1 cellular context compared by ENCODE assay signal in genomic region chr11:15650105-15650938, GRCh38.
TF ChIP-seq lines count a peak whose summit lies in the region.

No MANE protein-coding gene starts in this region.

TF ChIP-seq in HepG2, 621 proteins besides CTCF, POLR2A, EP300 and RAD21 (continued from another document and continues in another):
- TF ChIP-seq POGK (CRISPR knock-in tag; conservative IDR thresholded peaks at IDR 0.05) = peak; percentile 95
- TF ChIP-seq SMYD3 (CRISPR knock-in tag; IDR thresholded peaks at IDR 0.05) = no peak
- no peak for TF ChIP-seq FOXK2 (IDR thresholded peaks at IDR 0.05)
- no peak for TF ChIP-seq ZNF101 (CRISPR knock-in tag; IDR thresholded peaks at IDR 0.05; ENCODE audit: borderline replicate concordance, low read depth)
- TF ChIP-seq GPN1 (CRISPR knock-in tag; IDR thresholded peaks at IDR 0.05; ENCODE audit: borderline replicate concordance) = no peak
- TF ChIP-seq ZMYM3 (CRISPR knock-in tag; IDR thresholded peaks at IDR 0.05) = peak; percentile 44; the same call in 1 of the 2 replicates
- TF ChIP-seq ATF6 (CRISPR knock-in tag; conservative IDR thresholded peaks at IDR 0.05) = no peak
- TF ChIP-seq KLF6 (CRISPR knock-in tag; IDR thresholded peaks at IDR 0.05) = peak; percentile 32; the same call in 1 of the 2 replicates
- TF ChIP-seq ZNF225 (CRISPR knock-in tag; IDR thresholded peaks at IDR 0.05) = no peak; the same call in 1 of the 2 replicates
- peak; percentile 30; the same call in 1 of the 2 replicates for TF ChIP-seq FOSL2 (CRISPR knock-in tag; IDR thresholded peaks at IDR 0.05)
- no peak for TF ChIP-seq MAFK (conservative IDR thresholded peaks at IDR 0.05 in 1 of 2, IDR thresholded peaks at IDR 0.05 in 1 of 2; ENCODE audit: low read length in 2 of 2)
- no peak for TF ChIP-seq HOXA7 (CRISPR knock-in tag; IDR thresholded peaks at IDR 0.05)
- TF ChIP-seq HNRNPK (IDR thresholded peaks at IDR 0.05; ENCODE audit: low read depth, low read length, poor library complexity, severe bottlenecking) = no peak
- peak; percentile 89 for TF ChIP-seq RBM39 (IDR thresholded peaks at IDR 0.05; ENCODE audit: low read depth, low read length, poor library complexity, severe bottlenecking)
- TF ChIP-seq MLX (CRISPR knock-in tag; IDR thresholded peaks at IDR 0.05) = no peak
- TF ChIP-seq ZNF230 (CRISPR knock-in tag; IDR thresholded peaks at IDR 0.05) = 0 out of 2 replicates have a peak, but pooled peaks have one; percentile 51
- no peak for TF ChIP-seq ZBTB40 (IDR thresholded peaks at IDR 0.05)
- TF ChIP-seq ZBTB40 (CRISPR knock-in tag; IDR thresholded peaks at IDR 0.05) = peak; percentile 84
- TF ChIP-seq ZNF205 (CRISPR knock-in tag; IDR thresholded peaks at IDR 0.05) = no peak
- no peak for TF ChIP-seq THYN1 (CRISPR knock-in tag; IDR thresholded peaks at IDR 0.05; ENCODE audit: borderline replicate concordance, low read depth)
- TF ChIP-seq TCF12 (IDR thresholded peaks at IDR 0.05) = no peak
- no peak for TF ChIP-seq TCF12 (CRISPR knock-in tag; IDR thresholded peaks at IDR 0.05)
- TF ChIP-seq TARDBP (CRISPR knock-in tag; IDR thresholded peaks at IDR 0.05) = peak; percentile 79; the same call in 1 of the 2 replicates
- TF ChIP-seq ZNF737 (CRISPR knock-in tag; IDR thresholded peaks at IDR 0.05; ENCODE audit: borderline replicate concordance) = no peak
- TF ChIP-seq DR1 (CRISPR knock-in tag; IDR thresholded peaks at IDR 0.05) = peak; percentile 44; the same call in 1 of the 2 replicates
- TF ChIP-seq PHF8 (CRISPR knock-in tag; IDR thresholded peaks at IDR 0.05) = peak; percentile 60
- peak; percentile 67 for TF ChIP-seq PTBP1 (IDR thresholded peaks at IDR 0.05; ENCODE audit: low read depth, low read length, poor library complexity, severe bottlenecking)
- peak; percentile 97 for TF ChIP-seq DPF2 (CRISPR knock-in tag; IDR thresholded peaks at IDR 0.05; ENCODE audit: borderline replicate concordance, low read depth)
- no peak for TF ChIP-seq PAWR (CRISPR knock-in tag; IDR thresholded peaks at IDR 0.05; ENCODE audit: borderline replicate concordance)
- no peak for TF ChIP-seq E2F5 (CRISPR knock-in tag; conservative IDR thresholded peaks at IDR 0.05)
- no peak for TF ChIP-seq ZNF253 (CRISPR knock-in tag; IDR thresholded peaks at IDR 0.05; ENCODE audit: borderline replicate concordance)
- TF ChIP-seq ZNF674 (CRISPR knock-in tag; IDR thresholded peaks at IDR 0.05; ENCODE audit: low read depth) = no peak
- TF ChIP-seq ZNF549 (CRISPR knock-in tag; IDR thresholded peaks at IDR 0.05) = 0 out of 2 replicates have a peak, but pooled peaks have one; percentile 42
- peak; percentile 76 for TF ChIP-seq GATAD2A (CRISPR knock-in tag; IDR thresholded peaks at IDR 0.05)
- peak; percentile 82 for TF ChIP-seq HOXA3 (CRISPR knock-in tag; IDR thresholded peaks at IDR 0.05)
- no peak for TF ChIP-seq ZNF512B (CRISPR knock-in tag; IDR thresholded peaks at IDR 0.05; ENCODE audit: borderline replicate concordance)
- peak; percentile 83 for TF ChIP-seq ATF7-NPFF (CRISPR knock-in tag; IDR thresholded peaks at IDR 0.05; ENCODE audit: low read depth)
- TF ChIP-seq MTA1 (CRISPR knock-in tag; IDR thresholded peaks at IDR 0.05; ENCODE audit: borderline replicate concordance) = peak; percentile 78; the same call in 1 of the 2 replicates
- TF ChIP-seq ZNF468 (CRISPR knock-in tag; IDR thresholded peaks at IDR 0.05) = no peak
- no peak for TF ChIP-seq ZNF776 (CRISPR knock-in tag; IDR thresholded peaks at IDR 0.05)
- no peak for TF ChIP-seq ZNF83 (CRISPR knock-in tag; IDR thresholded peaks at IDR 0.05; ENCODE audit: borderline replicate concordance)
- TF ChIP-seq ZNF703 (CRISPR knock-in tag; IDR thresholded peaks at IDR 0.05; ENCODE audit: borderline replicate concordance) = no peak; the same call in 1 of the 2 replicates
- peak; percentile 75; the same call in 1 of the 2 replicates for TF ChIP-seq ZBED4 (CRISPR knock-in tag; IDR thresholded peaks at IDR 0.05; ENCODE audit: borderline replicate concordance)
